In genomic region chr5:181261320-181262085, GRCh38 we compare ENCODE assay signal across 1 cellular context.
TF ChIP-seq lines count a peak whose summit lies in the region.

No MANE protein-coding gene starts in this region.

TF ChIP-seq in endothelial cell of umbilical vein, 7 proteins besides CTCF, POLR2A, EP300 and RAD21:
- peak; percentile 63 for TF ChIP-seq POLR2AphosphoS5 (IDR thresholded peaks at IDR 0.05; ENCODE audit: insufficient read depth, low read depth, low read length)
- no peak for TF ChIP-seq JUN (IDR thresholded peaks at IDR 0.05; ENCODE audit: borderline replicate concordance, insufficient read depth, insufficient read length, low read depth)
- TF ChIP-seq EZH2 (IDR thresholded peaks at IDR 0.05; ENCODE audit: borderline replicate concordance, low read depth, low read length, severe bottlenecking), result no peak
